In the genomic region with DNA sequence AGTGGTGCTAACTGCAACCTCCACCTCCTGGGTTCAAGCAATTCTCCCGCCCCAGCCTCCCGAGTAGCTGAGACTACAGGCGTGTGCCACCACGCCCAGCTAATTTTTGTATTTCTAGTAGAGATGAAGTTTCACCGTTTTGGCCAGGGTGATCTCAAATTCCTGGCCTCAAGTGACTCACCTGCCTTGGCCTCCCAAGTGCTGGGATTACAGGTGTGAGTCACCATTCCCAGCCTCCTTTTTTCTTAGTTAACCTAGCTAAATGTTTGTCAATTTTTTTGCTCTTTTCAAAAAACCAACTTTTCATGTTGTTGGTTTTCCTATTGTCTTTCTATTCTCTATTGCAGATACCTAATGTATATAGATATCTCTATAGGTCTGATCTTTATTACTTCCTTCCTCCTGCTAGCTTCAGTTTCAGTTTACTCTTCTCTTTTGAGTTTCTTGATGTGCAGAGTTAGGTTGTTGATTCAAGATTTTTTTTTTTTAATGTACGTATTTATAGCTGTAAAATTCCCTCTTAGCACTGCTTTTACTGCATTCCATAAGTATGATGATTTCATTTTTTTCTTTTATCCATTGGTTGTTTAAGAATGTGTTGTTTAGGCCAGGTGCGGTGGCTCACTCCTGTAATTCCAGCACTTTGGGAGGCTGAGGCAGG, we compare ENCODE assay signal across 1 cellular context.
TF ChIP-seq lines count a peak whose summit lies in the region.

No MANE protein-coding gene starts in this region.

TF ChIP-seq in GM12878, 131 proteins besides CTCF, POLR2A, EP300 and RAD21 (continued from another document):
- TF ChIP-seq, protein P1, sequence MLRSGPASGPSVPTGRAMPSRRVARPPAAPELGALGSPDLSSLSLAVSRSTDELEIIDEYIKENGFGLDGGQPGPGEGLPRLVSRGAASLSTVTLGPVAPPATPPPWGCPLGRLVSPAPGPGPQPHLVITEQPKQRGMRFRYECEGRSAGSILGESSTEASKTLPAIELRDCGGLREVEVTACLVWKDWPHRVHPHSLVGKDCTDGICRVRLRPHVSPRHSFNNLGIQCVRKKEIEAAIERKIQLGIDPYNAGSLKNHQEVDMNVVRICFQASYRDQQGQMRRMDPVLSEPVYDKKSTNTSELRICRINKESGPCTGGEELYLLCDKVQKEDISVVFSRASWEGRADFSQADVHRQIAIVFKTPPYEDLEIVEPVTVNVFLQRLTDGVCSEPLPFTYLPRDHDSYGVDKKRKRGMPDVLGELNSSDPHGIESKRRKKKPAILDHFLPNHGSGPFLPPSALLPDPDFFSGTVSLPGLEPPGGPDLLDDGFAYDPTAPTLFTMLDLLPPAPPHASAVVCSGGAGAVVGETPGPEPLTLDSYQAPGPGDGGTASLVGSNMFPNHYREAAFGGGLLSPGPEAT (IDR thresholded peaks at IDR 0.05; ENCODE audit: low read depth) = no peak
- TF ChIP-seq ZNF687 (IDR thresholded peaks at IDR 0.05) (no peak), FOXK2 (IDR thresholded peaks at IDR 0.05) (no peak), NR2C1 (IDR thresholded peaks at IDR 0.05) (no peak), SMC3 (IDR thresholded peaks at IDR 0.05; ENCODE audit: borderline replicate concordance, low read length) (no peak), TAF1 (IDR thresholded peaks at IDR 0.05; ENCODE audit: borderline replicate concordance, low read depth, low read length) (no peak), PML (IDR thresholded peaks at IDR 0.05; ENCODE audit: low read length) (no peak), NFYA (IDR thresholded peaks at IDR 0.05; ENCODE audit: borderline replicate concordance, low read depth, low read length) (no peak), MYB (IDR thresholded peaks at IDR 0.05; ENCODE audit: borderline replicate concordance, low read depth, low read length) (no peak), WRNIP1 (IDR thresholded peaks at IDR 0.05; ENCODE audit: borderline replicate concordance, low read depth, low read length) (no peak), CHD4 (IDR thresholded peaks at IDR 0.05) (no peak), PAX5 (IDR thresholded peaks at IDR 0.05; ENCODE audit: borderline replicate concordance, low read depth, low read length) (no peak), EED (IDR thresholded peaks at IDR 0.05; ENCODE audit: low read depth) (no peak), CEBPB (IDR thresholded peaks at IDR 0.05; ENCODE audit: borderline replicate concordance in 1 of 2, low read depth in 2 of 2, low read length in 2 of 2) (no peak), CHD1 (IDR thresholded peaks at IDR 0.05; ENCODE audit: low read depth, low read length) (no peak), LARP7 (IDR thresholded peaks at IDR 0.05) (no peak)
- TF ChIP-seq, protein P2, sequence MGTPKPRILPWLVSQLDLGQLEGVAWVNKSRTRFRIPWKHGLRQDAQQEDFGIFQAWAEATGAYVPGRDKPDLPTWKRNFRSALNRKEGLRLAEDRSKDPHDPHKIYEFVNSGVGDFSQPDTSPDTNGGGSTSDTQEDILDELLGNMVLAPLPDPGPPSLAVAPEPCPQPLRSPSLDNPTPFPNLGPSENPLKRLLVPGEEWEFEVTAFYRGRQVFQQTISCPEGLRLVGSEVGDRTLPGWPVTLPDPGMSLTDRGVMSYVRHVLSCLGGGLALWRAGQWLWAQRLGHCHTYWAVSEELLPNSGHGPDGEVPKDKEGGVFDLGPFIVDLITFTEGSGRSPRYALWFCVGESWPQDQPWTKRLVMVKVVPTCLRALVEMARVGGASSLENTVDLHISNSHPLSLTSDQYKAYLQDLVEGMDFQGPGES (IDR thresholded peaks at IDR 0.05) = no peak
- TF ChIP-seq, protein P3, sequence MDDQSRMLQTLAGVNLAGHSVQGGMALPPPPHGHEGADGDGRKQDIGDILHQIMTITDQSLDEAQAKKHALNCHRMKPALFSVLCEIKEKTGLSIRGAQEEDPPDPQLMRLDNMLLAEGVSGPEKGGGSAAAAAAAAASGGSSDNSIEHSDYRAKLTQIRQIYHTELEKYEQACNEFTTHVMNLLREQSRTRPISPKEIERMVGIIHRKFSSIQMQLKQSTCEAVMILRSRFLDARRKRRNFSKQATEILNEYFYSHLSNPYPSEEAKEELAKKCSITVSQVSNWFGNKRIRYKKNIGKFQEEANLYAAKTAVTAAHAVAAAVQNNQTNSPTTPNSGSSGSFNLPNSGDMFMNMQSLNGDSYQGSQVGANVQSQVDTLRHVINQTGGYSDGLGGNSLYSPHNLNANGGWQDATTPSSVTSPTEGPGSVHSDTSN (IDR thresholded peaks at IDR 0.05; ENCODE audit: insufficient replicate concordance, low read depth, low read length) = no peak
